ENCODE assay signal across 13 cellular contexts in the genomic region with DNA sequence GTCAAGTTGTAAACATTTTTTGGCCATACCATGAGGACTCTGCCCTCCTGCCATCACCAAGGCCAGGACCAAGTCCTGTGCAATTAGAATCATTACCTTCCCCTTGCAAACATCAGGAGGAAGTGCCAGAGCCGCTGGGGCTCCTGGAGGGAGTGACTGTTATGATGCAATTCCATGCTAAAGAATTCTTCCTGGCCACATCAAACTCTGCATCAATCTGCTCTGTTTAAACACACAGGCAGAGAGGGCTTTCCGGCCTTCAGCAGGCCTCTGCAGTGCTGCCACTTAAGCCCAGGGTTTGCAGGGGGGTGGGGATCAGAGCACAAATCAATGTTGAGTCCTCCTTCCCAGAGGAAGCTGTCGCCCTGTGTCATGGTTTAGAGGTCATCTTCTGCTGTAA. TPM values are rescaled to one million over a fixed set of nuclear protein-coding genes. Genes with fewer than 3 reads are reported as not detected.
DNase-seq lines count a peak whose midpoint lies in the region; ATAC-seq and TF ChIP-seq lines count a peak whose summit lies in the region.
"Had no signal": no experiment of that assay in that cellular context is flagged by ENCODE, and none has a peak within 500 bp of the region (broad histone marks: within the 10 kb centered on the region; RNA-seq: fewer than 3 reads in every experiment).

No MANE protein-coding gene starts in this region.

- 45 to 63% (median 56%) methylated on average over 3 of the region's 3 CpGs for WGBS in ovary, 3 donors

- TF ChIP-seq CTCF in GM23338 (conservative IDR thresholded peaks at IDR 0.05; ENCODE audit: low read depth in 2 of 2) (no peak), epithelial cell of esophagus (IDR thresholded peaks at IDR 0.05; ENCODE audit: insufficient read depth, low read depth, low read length, missing control alignments) (no peak), ovary (IDR thresholded peaks at IDR 0.05) (no peak)

- H3K27me3 Mint-ChIP-seq in GM23338 (ENCODE audit: insufficient read depth, low read depth, poor library complexity): peaks cover 33% of the 10 kb centered on the region

- no peaks in the 10 kb centered on the region for H3K9me2 ChIP-seq in GM23338 (ENCODE audit: insufficient read depth)

- no peaks in the 10 kb centered on the region for H3K9me3 ChIP-seq in ovary
- H3K9me3 ChIP-seq: testis had no signal

- peaks cover 80% of the 10 kb centered on the region for H3K36me3 Mint-ChIP-seq in GM23338 (ENCODE audit: low read depth)

- H3K4me1 Mint-ChIP-seq in GM23338: peaks cover 96% of the 10 kb centered on the region

- H2AFZ ChIP-seq in GM23338: no peak overlapping the region

- H3K27me3 ChIP-seq in GM23338 (ENCODE audit: insufficient read depth): no peaks in the 10 kb centered on the region
- no peaks in the 10 kb centered on the region for H3K27me3 ChIP-seq in ovary
- H3K27me3 ChIP-seq: testis had no signal

- TF ChIP-seq POLR2A in ovary (IDR thresholded peaks at IDR 0.05): no peak

- no peak for TF ChIP-seq EP300 in ovary (IDR thresholded peaks at IDR 0.05)

- H3K4me3 Mint-ChIP-seq in GM23338: peak overlapping the region; percentile 19; the same call in 2 of the 3 replicates

- H3K4me1 ChIP-seq in GM23338 (ENCODE audit: insufficient read depth) (peaks cover 91% of the 10 kb centered on the region), ovary (ENCODE audit: insufficient read depth) (peaks cover 11% of the 10 kb centered on the region)

- H3F3A ChIP-seq in GM23338 (replicated peaks; ENCODE audit: low read depth): peaks cover 10% of the 10 kb centered on the region; the same call in 1 of the 2 replicates

- H3K27ac Mint-ChIP-seq in GM23338: peak overlapping the region; percentile 47

- ATAC-seq in GM23338 (peak; percentile 4; the same call in 1 of the 3 replicates), HG03135 (IDR thresholded peaks at IDR 0.05; ENCODE audit: unreplicated experiment) (no peak), GM21423 (IDR thresholded peaks at IDR 0.05; ENCODE audit: unreplicated experiment) (no peak), SK-N-SH treated with all-trans-retinoic acid at 6 μM for 48 hours (no peak)

- H4K20me1 ChIP-seq in GM23338 (replicated peaks; ENCODE audit: insufficient read depth): peaks cover 89% of the 10 kb centered on the region

- H3K79me2 ChIP-seq in GM23338 (replicated peaks; ENCODE audit: insufficient read depth): peaks cover 100% of the 10 kb centered on the region

- H3K27ac ChIP-seq in GM23338 (ENCODE audit: low read depth) (peak overlapping the region; percentile 87; the same call in 1 of the 2 replicates), ovary (no peak overlapping the region)
- H3K27ac ChIP-seq: testis had no signal

- H3K4me2 ChIP-seq in GM23338: peak overlapping the region; percentile 19

- intact Hi-C loops in ovary (cut with DNase I): no loop called here

- DNase-seq in GM23338 (ENCODE audit: low spot score): peak; percentile 59
- DNase-seq in NOMO-1 treated with dmso at 0.1 percent for 144 hours (lab: John Stamatoyannopoulos, UW; ENCODE audit: unreplicated experiment): peak; percentile 72
- DNase-seq in epithelial cell of esophagus (ENCODE audit: low read depth): peak; percentile 71
- DNase-seq in ovary: peak in 3 of 5 donors; percentile 7 to 13 (median 10)
- no peak for DNase-seq in effector CD4-positive, alpha-beta T cell
- DNase-seq: activated CD4-positive, alpha-beta T cell treated with anti-CD3 and anti-CD28 coated beads, Interleukin-2, amount 50 U/mL, for 48 hours; amygdala; foreskin melanocyte; SHP77 treated with DMSO at 0.1 percent for 48 hours; testis had no signal

- H3K36me3 ChIP-seq in GM23338 (ENCODE audit: insufficient read depth) (0 out of 2 replicates have a peak, but pooled peaks cover 12% of the 10 kb centered on the region), ovary (no peaks in the 10 kb centered on the region)

- H3K4me3 ChIP-seq in GM23338 (0 out of 2 replicates have a peak overlapping the region, but pooled peaks have one; percentile 23), epithelial cell of esophagus (ENCODE audit: low read length) (no peak overlapping the region), ovary (no peak overlapping the region)
- H3K4me3 ChIP-seq: testis had no signal

- H3K9me3 Mint-ChIP-seq in GM23338: no peaks in the 10 kb centered on the region

TF ChIP-seq in GM23338, 12 proteins besides CTCF, POLR2A, EP300 and RAD21 (continues in another document):
- TF ChIP-seq JUNB (IDR thresholded peaks at IDR 0.05; ENCODE audit: unreplicated experiment) (no peak), EZH2phosphoT487 (IDR thresholded peaks at IDR 0.05; ENCODE audit: unreplicated experiment) (no peak), POLR2AphosphoS5 (IDR thresholded peaks at IDR 0.05; ENCODE audit: low read depth) (no peak), EZH2 (IDR thresholded peaks at IDR 0.05; ENCODE audit: low read depth, unreplicated experiment) (no peak), STAT1 (IDR thresholded peaks at IDR 0.05; ENCODE audit: unreplicated experiment) (no peak), ZNF114 (CRISPR knock-in tag; IDR thresholded peaks at IDR 0.05) (no peak)
- TF ChIP-seq, protein P1, sequence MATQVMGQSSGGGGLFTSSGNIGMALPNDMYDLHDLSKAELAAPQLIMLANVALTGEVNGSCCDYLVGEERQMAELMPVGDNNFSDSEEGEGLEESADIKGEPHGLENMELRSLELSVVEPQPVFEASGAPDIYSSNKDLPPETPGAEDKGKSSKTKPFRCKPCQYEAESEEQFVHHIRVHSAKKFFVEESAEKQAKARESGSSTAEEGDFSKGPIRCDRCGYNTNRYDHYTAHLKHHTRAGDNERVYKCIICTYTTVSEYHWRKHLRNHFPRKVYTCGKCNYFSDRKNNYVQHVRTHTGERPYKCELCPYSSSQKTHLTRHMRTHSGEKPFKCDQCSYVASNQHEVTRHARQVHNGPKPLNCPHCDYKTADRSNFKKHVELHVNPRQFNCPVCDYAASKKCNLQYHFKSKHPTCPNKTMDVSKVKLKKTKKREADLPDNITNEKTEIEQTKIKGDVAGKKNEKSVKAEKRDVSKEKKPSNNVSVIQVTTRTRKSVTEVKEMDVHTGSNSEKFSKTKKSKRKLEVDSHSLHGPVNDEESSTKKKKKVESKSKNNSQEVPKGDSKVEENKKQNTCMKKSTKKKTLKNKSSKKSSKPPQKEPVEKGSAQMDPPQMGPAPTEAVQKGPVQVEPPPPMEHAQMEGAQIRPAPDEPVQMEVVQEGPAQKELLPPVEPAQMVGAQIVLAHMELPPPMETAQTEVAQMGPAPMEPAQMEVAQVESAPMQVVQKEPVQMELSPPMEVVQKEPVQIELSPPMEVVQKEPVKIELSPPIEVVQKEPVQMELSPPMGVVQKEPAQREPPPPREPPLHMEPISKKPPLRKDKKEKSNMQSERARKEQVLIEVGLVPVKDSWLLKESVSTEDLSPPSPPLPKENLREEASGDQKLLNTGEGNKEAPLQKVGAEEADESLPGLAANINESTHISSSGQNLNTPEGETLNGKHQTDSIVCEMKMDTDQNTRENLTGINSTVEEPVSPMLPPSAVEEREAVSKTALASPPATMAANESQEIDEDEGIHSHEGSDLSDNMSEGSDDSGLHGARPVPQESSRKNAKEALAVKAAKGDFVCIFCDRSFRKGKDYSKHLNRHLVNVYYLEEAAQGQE (IDR thresholded peaks at IDR 0.05; ENCODE audit: unreplicated experiment): no peak

TF ChIP-seq in SK-N-SH treated with all-trans-retinoic acid at 6 μM for 48 hours, 23 proteins besides CTCF, POLR2A, EP300 and RAD21:
- TF ChIP-seq PPARA (CRISPR knock-in tag; IDR thresholded peaks at IDR 0.05; ENCODE audit: borderline replicate concordance) (no peak), TCF4 (CRISPR knock-in tag; IDR thresholded peaks at IDR 0.05; ENCODE audit: borderline replicate concordance) (no peak), ZFP30 (CRISPR knock-in tag; IDR thresholded peaks at IDR 0.05) (no peak), TOX (CRISPR knock-in tag; IDR thresholded peaks at IDR 0.05; ENCODE audit: borderline replicate concordance) (no peak), ZNF565 (CRISPR knock-in tag; conservative IDR thresholded peaks at IDR 0.05; ENCODE audit: low read depth) (no peak), ZFP3 (CRISPR knock-in tag; IDR thresholded peaks at IDR 0.05) (no peak), OSR1 (CRISPR knock-in tag; IDR thresholded peaks at IDR 0.05) (no peak)
- TF ChIP-seq, protein P2, sequence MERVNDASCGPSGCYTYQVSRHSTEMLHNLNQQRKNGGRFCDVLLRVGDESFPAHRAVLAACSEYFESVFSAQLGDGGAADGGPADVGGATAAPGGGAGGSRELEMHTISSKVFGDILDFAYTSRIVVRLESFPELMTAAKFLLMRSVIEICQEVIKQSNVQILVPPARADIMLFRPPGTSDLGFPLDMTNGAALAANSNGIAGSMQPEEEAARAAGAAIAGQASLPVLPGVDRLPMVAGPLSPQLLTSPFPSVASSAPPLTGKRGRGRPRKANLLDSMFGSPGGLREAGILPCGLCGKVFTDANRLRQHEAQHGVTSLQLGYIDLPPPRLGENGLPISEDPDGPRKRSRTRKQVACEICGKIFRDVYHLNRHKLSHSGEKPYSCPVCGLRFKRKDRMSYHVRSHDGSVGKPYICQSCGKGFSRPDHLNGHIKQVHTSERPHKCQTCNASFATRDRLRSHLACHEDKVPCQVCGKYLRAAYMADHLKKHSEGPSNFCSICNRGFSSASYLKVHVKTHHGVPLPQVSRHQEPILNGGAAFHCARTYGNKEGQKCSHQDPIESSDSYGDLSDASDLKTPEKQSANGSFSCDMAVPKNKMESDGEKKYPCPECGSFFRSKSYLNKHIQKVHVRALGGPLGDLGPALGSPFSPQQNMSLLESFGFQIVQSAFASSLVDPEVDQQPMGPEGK (CRISPR knock-in tag; IDR thresholded peaks at IDR 0.05; ENCODE audit: borderline replicate concordance): no peak
- TF ChIP-seq, protein P3, sequence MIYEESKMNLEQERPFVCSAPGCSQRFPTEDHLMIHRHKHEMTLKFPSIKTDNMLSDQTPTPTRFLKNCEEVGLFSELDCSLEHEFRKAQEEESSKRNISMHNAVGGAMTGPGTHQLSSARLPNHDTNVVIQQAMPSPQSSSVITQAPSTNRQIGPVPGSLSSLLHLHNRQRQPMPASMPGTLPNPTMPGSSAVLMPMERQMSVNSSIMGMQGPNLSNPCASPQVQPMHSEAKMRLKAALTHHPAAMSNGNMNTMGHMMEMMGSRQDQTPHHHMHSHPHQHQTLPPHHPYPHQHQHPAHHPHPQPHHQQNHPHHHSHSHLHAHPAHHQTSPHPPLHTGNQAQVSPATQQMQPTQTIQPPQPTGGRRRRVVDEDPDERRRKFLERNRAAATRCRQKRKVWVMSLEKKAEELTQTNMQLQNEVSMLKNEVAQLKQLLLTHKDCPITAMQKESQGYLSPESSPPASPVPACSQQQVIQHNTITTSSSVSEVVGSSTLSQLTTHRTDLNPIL (CRISPR knock-in tag; IDR thresholded peaks at IDR 0.05; ENCODE audit: low read depth): no peak

RNA-seq across cellular contexts. Expression of a gene that starts 58.1 kb away (rescaled TPM):
- 233 and 265 TPM in 2 replicates for total RNA-seq in GM23338 (2014; rRNA removed; shearing (Covaris generic))
- 133 and 138 TPM in 2 replicates for polyA plus RNA-seq in GM23338 (2016; fragmentation: Nextera tagmentation; extraction: Ambion mirVana)
- 100 to 1,000 TPM in 1 of 7 donors, 10 to 100 TPM in 6; 37.8 to 107 (median 80.8) TPM for total RNA-seq in ovary
- 10 to 100 TPM; 25.3 to 63.7 TPM for polyA plus RNA-seq in ovary
